26 cellular contexts compared by ENCODE assay signal in the genomic region with DNA sequence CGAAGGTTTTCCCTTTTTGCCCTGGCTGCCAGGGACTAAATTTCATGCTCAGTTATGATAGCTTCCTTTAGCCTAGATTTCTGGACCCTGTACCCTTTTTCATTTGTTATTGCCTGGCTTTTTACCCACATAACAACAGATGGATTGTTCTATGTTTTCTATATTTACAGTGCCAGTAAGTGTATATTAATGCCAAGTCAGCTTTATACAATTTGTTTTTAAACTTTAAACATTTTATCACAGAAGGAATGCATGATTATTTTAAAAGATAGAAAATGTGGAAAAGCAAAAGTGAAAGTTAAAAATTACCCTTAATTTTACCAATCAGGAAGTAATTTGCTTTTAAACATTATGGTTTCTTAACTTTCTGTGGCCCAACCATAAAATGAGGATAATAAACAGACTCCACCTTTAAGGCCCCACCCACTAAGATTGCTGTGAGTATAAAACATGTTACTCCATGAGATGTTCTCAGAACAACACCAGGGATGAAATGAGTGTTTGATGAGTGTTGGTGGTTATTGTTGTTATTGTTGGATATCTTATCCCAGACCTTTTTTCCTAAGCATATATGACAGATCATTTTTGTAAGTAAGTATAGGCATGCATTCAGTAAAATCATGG.
A peak's percentile ranks its signal among the peaks of the same experiment; 100 is the strongest.
DNase-seq lines count a peak whose midpoint lies in the region; ATAC-seq and TF ChIP-seq lines count a peak whose summit lies in the region.
"Had no signal": no experiment of that assay in that cellular context is flagged by ENCODE, and none has a peak within 500 bp of the region (broad histone marks: within the 10 kb centered on the region; RNA-seq: fewer than 3 reads in every experiment).

No MANE protein-coding gene starts in this region.

- no peaks in the 10 kb centered on the region for H3K36me3 ChIP-seq in SK-N-SH (replicated peaks in 1 of 2; ENCODE audit: control insufficient read depth in 1 of 2, insufficient read depth in 2 of 2, low read length in 1 of 2)
- H3K36me3 ChIP-seq in smooth muscle cell (ENCODE audit: low read depth): no peaks in the 10 kb centered on the region
- H3K36me3 ChIP-seq in SJCRH30: no peaks in the 10 kb centered on the region
- H3K36me3 ChIP-seq: gastroesophageal sphincter, spleen, tibial artery had no signal

- H3K9me2 ChIP-seq in SK-N-SH: no peaks in the 10 kb centered on the region

- CTCF ChIA-PET in SK-N-SH (lab: Yijun Ruan, JAX): interaction anchor here (1.8 kb wide), 1 partner anchor 339 kb away, joined by 5 read pairs; no protein-coding TSS in a partner anchor

- H3K27me3 ChIP-seq in SK-N-SH (ENCODE audit: insufficient read depth) (no peaks in the 10 kb centered on the region), smooth muscle cell (ENCODE audit: low read depth) (no peaks in the 10 kb centered on the region), SJCRH30 (no peaks in the 10 kb centered on the region)
- H3K27me3 ChIP-seq: gastroesophageal sphincter, spleen, tibial artery had no signal

- H2AFZ ChIP-seq in SK-N-SH (ENCODE audit: low read depth) (no peak overlapping the region), smooth muscle cell (ENCODE audit: low read depth) (peak overlapping the region; percentile 42)
- H2AFZ ChIP-seq: GM23338 had no signal

- no peak for TF ChIP-seq CTCF in SK-N-SH (IDR thresholded peaks at IDR 0.05)
- TF ChIP-seq CTCF in smooth muscle cell (IDR thresholded peaks at IDR 0.05; ENCODE audit: borderline replicate concordance, insufficient read depth, poor library complexity, severe bottlenecking): no peak
- no peak for TF ChIP-seq CTCF in lower leg skin (IDR thresholded peaks at IDR 0.05)

- no peak for TF ChIP-seq RAD21 in SK-N-SH (IDR thresholded peaks at IDR 0.05; ENCODE audit: low read length)

- H3K27ac ChIP-seq in SK-N-SH (ENCODE audit: low read depth in 2 of 2, low read length in 1 of 2) (no peak overlapping the region), smooth muscle cell (ENCODE audit: low read depth) (no peak overlapping the region), SJCRH30 (no peak overlapping the region; the same call in 1 of the 2 replicates)
- H3K27ac ChIP-seq: epithelial cell of prostate, gastroesophageal sphincter, tibial artery had no signal

- intact Hi-C loops in lower leg skin (cut with DNase I; ENCODE audit: low total_unique reads): no loop called here

- ATAC-seq in SK-N-SH treated with all-trans-retinoic acid at 6 μM for 48 hours: no peak
- ATAC-seq: gastroesophageal sphincter, GM23338 had no signal

- H3K79me2 ChIP-seq in SK-N-SH (ENCODE audit: insufficient read depth) (no peaks in the 10 kb centered on the region), smooth muscle cell (ENCODE audit: low read depth) (no peaks in the 10 kb centered on the region)

- H3K4me3 ChIP-seq in SK-N-SH (ENCODE audit: low read depth in 2 of 2, low read length in 1 of 2) (no peak overlapping the region), smooth muscle cell (no peak overlapping the region), lower leg skin (ENCODE audit: low read depth, poor library complexity, severe bottlenecking) (no peak overlapping the region), SJCRH30 (no peak overlapping the region)
- H3K4me3 ChIP-seq: gastroesophageal sphincter, GM23338, spleen, tibial artery had no signal

- no peaks in the 10 kb centered on the region for H3K9me3 ChIP-seq in SK-N-SH
- no peaks in the 10 kb centered on the region for H3K9me3 ChIP-seq in smooth muscle cell (replicated peaks; ENCODE audit: low read depth)
- H3K9me3 ChIP-seq in SJCRH30 (replicated peaks): no peaks in the 10 kb centered on the region
- H3K9me3 ChIP-seq: Caco-2, gastroesophageal sphincter, spleen, tibial artery had no signal

- H3K4me2 ChIP-seq in SK-N-SH (0 out of 2 replicates have a peak overlapping the region, but pooled peaks have one; percentile 38), smooth muscle cell (no peak overlapping the region)
- H3K4me2 ChIP-seq: GM23338 had no signal

- H3K4me1 ChIP-seq in SK-N-SH (ENCODE audit: control insufficient read depth in 1 of 2, insufficient read depth in 2 of 2, low read depth in 1 of 2, low read length in 1 of 2) (peaks cover 0 to 18% of the 10 kb centered on the region in 2 experiments; a peak in 2 of 4 replicates), smooth muscle cell (ENCODE audit: low read depth) (no peaks in the 10 kb centered on the region), SJCRH30 (peaks cover 31% of the 10 kb centered on the region)
- H3K4me1 ChIP-seq: Caco-2, spleen had no signal

- H4K20me1 ChIP-seq in SK-N-SH (ENCODE audit: insufficient read depth) (no peaks in the 10 kb centered on the region), smooth muscle cell (ENCODE audit: low read depth) (no peaks in the 10 kb centered on the region)

- H3K9ac ChIP-seq in SK-N-SH (no peak overlapping the region), smooth muscle cell (ENCODE audit: low read depth) (no peak overlapping the region)

- DNase-seq in SK-N-SH (no peak), OCI-M1 (lab: John Stamatoyannopoulos, UW) (peak; percentile 16), fibroblast of peridontal ligament (ENCODE audit: extremely low read depth) (peak; percentile 25), smooth muscle cell (lab: John Stamatoyannopoulos, UW; ENCODE audit: unreplicated experiment) (no peak), lower leg skin (ENCODE audit: low spot score in 2 of 2) (no peak), NAMALWA (ENCODE audit: low spot score) (no peak), SJCRH30 (no peak)
- DNase-seq: 8988T; activated naive CD4-positive, alpha-beta T cell; activated T-cell treated with anti-CD3 and anti-CD28 coated beads, Interleukin-2, amount 50 U/mL, for 24 hours; amniotic stem cell; Caco-2; hypothalamus; naive B cell; NCI-H1694; NCI-H2171 treated with DMSO at 0.1 percent for 48 hours; NCI-H524 treated with DMSO at 0.1 percent for 48 hours; nucleus accumbens; spleen; stimulated activated CD4-positive, alpha-beta T cell treated with anti-CD3 and anti-CD28 coated beads, Interleukin-4, amount 100 ng/mL, for 1 hour; stimulated activated naive CD4-positive, alpha-beta T cell; tibial artery had no signal

- POLR2A ChIA-PET in SK-N-SH (lab: Yijun Ruan, JAX): no interaction called here

- no peak for TF ChIP-seq EP300 in SK-N-SH (IDR thresholded peaks at IDR 0.05; ENCODE audit: borderline replicate concordance in 1 of 2, low read depth in 1 of 2, low read length in 1 of 2)

- H3F3A ChIP-seq in SK-N-SH (replicated peaks; ENCODE audit: insufficient read depth) (no peaks in the 10 kb centered on the region), smooth muscle cell (ENCODE audit: low read depth) (no peaks in the 10 kb centered on the region)

- no peak for TF ChIP-seq POLR2A in lower leg skin (IDR thresholded peaks at IDR 0.05)

- WGBS in SK-N-SH (ENCODE audit: low lambda C conversion rate): 50% methylated on average over 1 of the region's 1 CpG
- WGBS in smooth muscle cell (ENCODE audit: low lambda C conversion rate): 71% methylated on average over 1 of the region's 1 CpG
- 38% methylated on average over 1 of the region's 1 CpG for WGBS in lower leg skin, 2 donors

TF ChIP-seq in SK-N-SH, 30 proteins besides CTCF, POLR2A, EP300 and RAD21:
- TF ChIP-seq MXI1 (IDR thresholded peaks at IDR 0.05; ENCODE audit: low read depth, low read length): no peak
- no peak for TF ChIP-seq NRF1 (IDR thresholded peaks at IDR 0.05; ENCODE audit: low read depth, low read length)
- TF ChIP-seq FOXM1 (IDR thresholded peaks at IDR 0.05; ENCODE audit: low read depth): no peak
TF ChIP-seq in SK-N-SH: peak in this region for 0.

TF ChIP-seq in SK-N-SH treated with all-trans-retinoic acid at 6 μM for 48 hours, 23 proteins besides CTCF, POLR2A, EP300 and RAD21:
- TF ChIP-seq BACH2 (CRISPR knock-in tag; IDR thresholded peaks at IDR 0.05; ENCODE audit: borderline replicate concordance) (no peak), ZFP3 (CRISPR knock-in tag; IDR thresholded peaks at IDR 0.05) (no peak)

Comparison
In these comparisons a context has a peak if more than half of its experiments do, and no peak if none do; other contexts are left out.
1. DNase-seq: peak in OCI-M1 (single experiment) and fibroblast of peridontal ligament (single experiment); none in SK-N-SH (single experiment), smooth muscle cell (single experiment), lower leg skin (0 of 2), NAMALWA (single experiment) and SJCRH30 (0 of 2).